Comparison of ENCODE assay signal across 23 cellular contexts in the genomic region with DNA sequence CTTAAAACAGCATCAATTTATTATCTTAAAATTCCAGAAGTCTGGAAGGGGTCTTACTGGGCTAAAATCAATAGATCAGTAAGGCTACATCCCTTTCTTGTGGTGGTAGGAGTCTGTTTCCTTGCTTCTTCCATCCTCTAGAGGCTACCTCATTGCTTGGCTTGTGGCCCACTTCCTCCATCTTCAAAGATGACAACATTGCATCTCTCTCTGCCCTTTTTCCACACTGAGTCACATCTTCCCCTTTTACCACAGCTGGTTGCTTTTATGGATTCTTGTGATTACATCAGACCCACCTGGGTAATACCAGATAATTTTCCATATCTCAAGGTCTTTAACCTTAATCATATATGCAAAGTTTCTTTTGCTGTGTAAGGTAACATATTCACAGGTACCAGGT.
DNase-seq lines count a peak whose midpoint lies in the region; ATAC-seq and TF ChIP-seq lines count a peak whose summit lies in the region.
"Had no signal": no experiment of that assay in that cellular context is flagged by ENCODE, and none has a peak within 500 bp of the region (broad histone marks: within the 10 kb centered on the region; RNA-seq: fewer than 3 reads in every experiment).

No MANE protein-coding gene starts in this region.

- H3K4me2 ChIP-seq in OCI-LY7 (ENCODE audit: low read length) (no peak overlapping the region), GM23248 (ENCODE audit: unreplicated experiment) (no peak overlapping the region)

- no peak overlapping the region for H3K9ac ChIP-seq in GM23248

- H4K20me1 ChIP-seq in OCI-LY7 (ENCODE audit: insufficient read depth, low read length), result no peaks in the 10 kb centered on the region
- no peaks in the 10 kb centered on the region for H4K20me1 ChIP-seq in GM23248 (ENCODE audit: insufficient read depth)

- TF ChIP-seq CTCF in foreskin fibroblast (IDR thresholded peaks at IDR 0.05; ENCODE audit: low read depth, low read length), result no peak
- TF ChIP-seq CTCF in OCI-LY7 (conservative IDR thresholded peaks at IDR 0.05; ENCODE audit: low read length), result no peak

- ATAC-seq in HG03025 (IDR thresholded peaks at IDR 0.05; ENCODE audit: low FRiP score, unreplicated experiment), result no peak
- ATAC-seq: left lobe of liver, Panc1 had no signal

- H3K9me2 ChIP-seq in OCI-LY7 (ENCODE audit: insufficient read depth, low read length) (no peaks in the 10 kb centered on the region), GM23248 (ENCODE audit: insufficient read depth) (no peaks in the 10 kb centered on the region)

- no TSS peak for BruUV-seq in OCI-LY7 (replicated peaks; lab: Mats Ljungman, UMichigan)

- H3K9me3 ChIP-seq in OCI-LY7 (ENCODE audit: low read length) (no peaks in the 10 kb centered on the region), GM23248 (ENCODE audit: low read depth) (no peaks in the 10 kb centered on the region)
- H3K9me3 ChIP-seq: SJCRH30, suprapubic skin, uterus had no signal

- no peaks in the 10 kb centered on the region for H3K36me3 ChIP-seq in OCI-LY7 (ENCODE audit: insufficient read depth, low read length)
- no peaks in the 10 kb centered on the region for H3K36me3 ChIP-seq in GM23248 (ENCODE audit: low read depth)
- H3K36me3 ChIP-seq: SJCRH30, suprapubic skin, uterus had no signal

- no peaks in the 10 kb centered on the region for H3F3A ChIP-seq in GM23248 (ENCODE audit: insufficient read depth)

- CTCF ChIA-PET in OCI-LY7 (lab: Charles Lee; ENCODE audit: unreplicated experiment), result no interaction called here

- H3K4me3 ChIP-seq in foreskin fibroblast (ENCODE audit: low read depth in 1 of 2, low read length in 2 of 2) (no peak overlapping the region), OCI-LY7 (ENCODE audit: low read depth, low read length, poor library complexity, severe bottlenecking) (no peak overlapping the region), GM23248 (no peak overlapping the region)
- H3K4me3 ChIP-seq: SJCRH30, suprapubic skin, uterus had no signal

- in situ Hi-C loops in ACHN (cut with HindIII; ENCODE audit: low pct_ligation_motif_present, low pct_unique_long_range_greater_than_20kb, low sequenced_read_pairs) (no loop called here), GM23248 (cut with MboI) (no loop called here)

- POLR2A ChIA-PET in OCI-LY7 (lab: Charles Lee), result interaction anchor here (0.7 kb wide), 1 partner anchor 36 kb away, joined by 3 read pairs; no protein-coding TSS in a partner anchor

- no peaks in the 10 kb centered on the region for H3K4me1 ChIP-seq in OCI-LY7 (ENCODE audit: insufficient read depth, low read length, poor library complexity, severe bottlenecking)
- H3K4me1 ChIP-seq in GM23248 (ENCODE audit: insufficient read depth), result no peaks in the 10 kb centered on the region
- H3K4me1 ChIP-seq: SJCRH30, suprapubic skin, uterus had no signal

- no peak overlapping the region for H3K27ac ChIP-seq in OCI-LY7 (ENCODE audit: low read depth, low read length, poor library complexity, severe bottlenecking)
- H3K27ac ChIP-seq in GM23248, result no peak overlapping the region
- H3K27ac ChIP-seq: C4-2B, SJCRH30, suprapubic skin, uterus had no signal

- intact Hi-C loops in OCI-LY7 (cut with micrococcal nuclease; ENCODE audit: unreplicated experiment), result no loop called here

- H3K79me2 ChIP-seq in OCI-LY7 (ENCODE audit: insufficient read depth, low read depth, low read length) (no peaks in the 10 kb centered on the region), GM23248 (ENCODE audit: insufficient read depth) (no peaks in the 10 kb centered on the region)

- no peaks in the 10 kb centered on the region for H3K27me3 ChIP-seq in GM23248 (replicated peaks; ENCODE audit: insufficient read depth)
- H3K27me3 ChIP-seq: SJCRH30, suprapubic skin, uterus had no signal

- DNase-seq in ACHN (peak; percentile 65), ELR (ENCODE audit: low read depth) (peak; percentile 67), RKO (ENCODE audit: low spot score) (peak; percentile 26), foreskin fibroblast (peak; percentile 2 to 4), OCI-LY7 (ENCODE audit: low spot score) (no peak), GM23248 (no peak)
- DNase-seq: activated CD4-positive, alpha-beta T cell treated with anti-CD3 and anti-CD28 coated beads for 48 hours; activated naive CD4-positive, alpha-beta T cell treated with anti-CD3 and anti-CD28 coated beads, Interleukin-2, amount 50 U/mL, for 16 hours; Calu3; cerebellar nuclear complex; naive B cell; NCI-H1436; NK-92 treated with Interleukin-12 subunit alpha and Interleukin-12 subunit beta, amount 100 ng/mL, for 24 hours; occipital lobe; SJCRH30; small intestine; stimulated activated CD4-positive, alpha-beta T cell treated with anti-CD3 and anti-CD28 coated beads, Interleukin-2, amount 100 ng/mL, for 24 hours; uterus had no signal

- no peak overlapping the region for H2AFZ ChIP-seq in OCI-LY7 (ENCODE audit: low read length)
- H2AFZ ChIP-seq in GM23248, result no peak overlapping the region

Comparison
In these comparisons a context has a peak if more than half of its experiments do, and no peak if none do; other contexts are left out.
1. DNase-seq: peak in ACHN (single experiment), ELR (single experiment), RKO (single experiment) and foreskin fibroblast (2 of 2); none in OCI-LY7 (single experiment) and GM23248 (single experiment).